Comparison of ENCODE assay signal across 9 cellular contexts in genomic region chr11:975824-976223, GRCh38. TPM values are rescaled to one million over a fixed set of nuclear protein-coding genes. Genes with fewer than 3 reads are reported as not detected.
A peak's percentile ranks its signal among the peaks of the same experiment; 100 is the strongest.
DNase-seq lines count a peak whose midpoint lies in the region; ATAC-seq and TF ChIP-seq lines count a peak whose summit lies in the region.
"Had no signal": no experiment of that assay in that cellular context is flagged by ENCODE, and none has a peak within 500 bp of the region (broad histone marks: within the 10 kb centered on the region; RNA-seq: fewer than 3 reads in every experiment).

No MANE protein-coding gene starts in this region.

- H3K36me3 ChIP-seq in neural progenitor cell: no peaks in the 10 kb centered on the region

- peak; percentile 29; the same call in 1 of the 2 replicates for TF ChIP-seq CTCF in LNCAP (IDR thresholded peaks at IDR 0.05)
- TF ChIP-seq CTCF in choroid plexus epithelial cell (conservative IDR thresholded peaks at IDR 0.05; ENCODE audit: low read depth, low read length): peak; percentile 65
- peak; percentile 60 for TF ChIP-seq CTCF in neural progenitor cell (IDR thresholded peaks at IDR 0.05)

- peak; percentile 34 for DNase-seq in EL
- DNase-seq in choroid plexus epithelial cell (ENCODE audit: low read depth): peak; percentile 66
- peak; percentile 78 for DNase-seq in neural progenitor cell (ENCODE audit: low spot score)
- no peak for DNase-seq in pons (ENCODE audit: low spot score)
- DNase-seq in stimulated activated CD4-positive, alpha-beta T cell treated with anti-CD3 and anti-CD28 coated beads, Interleukin-4, amount 100 ng/mL, for 1 hour: no peak

- H3K27me3 ChIP-seq in neural progenitor cell: no peaks in the 10 kb centered on the region
- H3K27me3 ChIP-seq: SJSA1 had no signal

- H3K4me3 ChIP-seq in choroid plexus epithelial cell (ENCODE audit: low read depth, low read length) (no peak overlapping the region), neural progenitor cell (no peak overlapping the region)
- H3K4me3 ChIP-seq: SJSA1 had no signal

- no peaks in the 10 kb centered on the region for H3K4me1 ChIP-seq in neural progenitor cell
- H3K4me1 ChIP-seq: SJSA1 had no signal

- H3F3A ChIP-seq in neural progenitor cell (ENCODE audit: low read depth): no peaks in the 10 kb centered on the region

- peaks cover 8% of the 10 kb centered on the region for H4K20me1 ChIP-seq in neural progenitor cell (ENCODE audit: low read depth)

- H3K9me3 ChIP-seq in neural progenitor cell (ENCODE audit: low read depth): no peaks in the 10 kb centered on the region
- H3K9me3 ChIP-seq: SJSA1 had no signal

- H3K4me3 Mint-ChIP-seq in neural progenitor cell: no peak overlapping the region

- no peak overlapping the region for H2AFZ ChIP-seq in neural progenitor cell (replicated peaks)

- H3K27ac ChIP-seq in neural progenitor cell: no peak overlapping the region
- H3K27ac ChIP-seq: HL-60, SJSA1 had no signal

- H3K36me3 Mint-ChIP-seq in neural progenitor cell: peaks cover 24% of the 10 kb centered on the region

- H3K27ac Mint-ChIP-seq in neural progenitor cell: peak overlapping the region; percentile 76

- peaks cover 6% of the 10 kb centered on the region for H3K4me1 Mint-ChIP-seq in neural progenitor cell

- no peak overlapping the region for H3K4me2 ChIP-seq in neural progenitor cell

- H3K79me2 ChIP-seq in neural progenitor cell (ENCODE audit: low read depth): no peaks in the 10 kb centered on the region

- H3K9ac ChIP-seq in neural progenitor cell: no peak overlapping the region

- no peaks in the 10 kb centered on the region for H3K9me3 Mint-ChIP-seq in neural progenitor cell

- H3K27me3 Mint-ChIP-seq in neural progenitor cell (ENCODE audit: insufficient read depth, low read depth): peaks cover 4% of the 10 kb centered on the region

- no peak for ATAC-seq in GM21447 (IDR thresholded peaks at IDR 0.05; ENCODE audit: unreplicated experiment)

RNA-seq across cellular contexts. Expression of gene AP2A2, which starts 50.2 kb away (rescaled TPM):
- 50.4 and 67.5 TPM in 2 replicates for total RNA-seq in neural progenitor cell (ENCODE audit: low replicate concordance)

Comparison
In these comparisons a context has a peak if more than half of its experiments do, and no peak if none do; other contexts are left out.
1. DNase-seq: peak in EL (single experiment), choroid plexus epithelial cell (single experiment) and neural progenitor cell (single experiment); none in pons (single experiment) and stimulated activated CD4-positive, alpha-beta T cell treated with anti-CD3 and anti-CD28 coated beads, Interleukin-4, amount 100 ng/mL, for 1 hour (single experiment).
2. Peak in every context shown above with its lines, with median percentiles within 50 percentile points of each other: CTCF ChIP-seq.